ENCODE assay signal across 17 cellular contexts in genomic region chr5:119177226-119177625, GRCh38.
DNase-seq lines count a peak whose midpoint lies in the region; ATAC-seq, FAIRE-seq and TF ChIP-seq lines count a peak whose summit lies in the region.
"Had no signal": no experiment of that assay in that cellular context is flagged by ENCODE, and none has a peak within 500 bp of the region (broad histone marks: within the 10 kb centered on the region; RNA-seq: fewer than 3 reads in every experiment).

No MANE protein-coding gene starts in this region.

- peak in 2 of 3 donors; percentile 5 to 13 for DNase-seq in CD4-positive, CD25-positive, alpha-beta regulatory T cell
- DNase-seq in frontal cortex (ENCODE audit: low spot score in 2 of 2) (no peak), pancreas (no peak), transverse colon (no peak), NCI-H69 (lab: John Stamatoyannopoulos, UW) (no peak)
- no peak for DNase-seq in effector memory CD4-positive, alpha-beta T cell
- DNase-seq: ACHN; CD4-positive, alpha-beta memory T cell; DMS153; DMS79; GF-D8; HCEC 1CT had no signal

- no peak for TF ChIP-seq EP300 in transverse colon (IDR thresholded peaks at IDR 0.05; ENCODE audit: low read depth)

- in situ Hi-C loops in transverse colon (cut with MboI; ENCODE audit: low pct_ligation_motif_present in 1 of 4, low pct_unique_long_range_greater_than_20kb in 1 of 4, low sequenced_read_pairs in 3 of 4) = no loop called here

- peaks cover 5 to 13% (median 7%) of the 10 kb centered on the region in 4 donors for H3K4me1 Mint-ChIP-seq in CD4-positive, CD25-positive, alpha-beta regulatory T cell

- H3K9me3 ChIP-seq in CD4-positive, CD25-positive, alpha-beta regulatory T cell (ENCODE audit: control insufficient read depth in 2 of 2, low read length in 2 of 2) = no peaks in the 10 kb centered on the region
- H3K9me3 ChIP-seq in pancreas = no peaks in the 10 kb centered on the region
- H3K9me3 ChIP-seq in transverse colon = no peaks in the 10 kb centered on the region
- H3K9me3 ChIP-seq in effector memory CD4-positive, alpha-beta T cell (ENCODE audit: control insufficient read depth, low read length) = no peaks in the 10 kb centered on the region

- peaks cover 7% of the 10 kb centered on the region for H3K36me3 ChIP-seq in CD4-positive, CD25-positive, alpha-beta regulatory T cell (ENCODE audit: control insufficient read depth, insufficient read depth, low read length)
- H3K36me3 ChIP-seq in pancreas (peaks cover 0 to 3% (median 3%) of the 10 kb centered on the region in 3 donors), transverse colon (peaks cover 0 to 17% (median 0%) of the 10 kb centered on the region in 4 donors)
- no peaks in the 10 kb centered on the region for H3K36me3 ChIP-seq in effector memory CD4-positive, alpha-beta T cell (ENCODE audit: control insufficient read depth, insufficient read depth, low read length)

- intact Hi-C loops in pancreas (cut with DNase I) (no loop called here), transverse colon (cut with DNase I; ENCODE audit: low total_unique reads) (no loop called here)

- no peaks in the 10 kb centered on the region for H3K27me3 Mint-ChIP-seq in CD4-positive, CD25-positive, alpha-beta regulatory T cell
- H3K27me3 Mint-ChIP-seq: CD4-positive, alpha-beta memory T cell had no signal

- TF ChIP-seq CTCF in pancreas (IDR thresholded peaks at IDR 0.05) (no peak), transverse colon (IDR thresholded peaks at IDR 0.05) (no peak)

- no peak for ATAC-seq in CD4-positive, CD25-positive, alpha-beta regulatory T cell (ENCODE audit: low read depth in 2 of 2)
- ATAC-seq in pancreas = no peak
- ATAC-seq: GM23338 had no signal

- H3K27me3 ChIP-seq in CD4-positive, CD25-positive, alpha-beta regulatory T cell (ENCODE audit: control insufficient read depth, insufficient read depth, low read length) = no peaks in the 10 kb centered on the region
- H3K27me3 ChIP-seq in pancreas = no peaks in the 10 kb centered on the region
- no peaks in the 10 kb centered on the region for H3K27me3 ChIP-seq in transverse colon
- H3K27me3 ChIP-seq in effector memory CD4-positive, alpha-beta T cell (replicated peaks; ENCODE audit: control insufficient read depth, insufficient read depth, low read length, poor library complexity, severe bottlenecking) = no peaks in the 10 kb centered on the region

- no peak overlapping the region for H3K27ac ChIP-seq in CD4-positive, CD25-positive, alpha-beta regulatory T cell (ENCODE audit: insufficient read depth, low read length, poor library complexity, severe bottlenecking)
- H3K27ac ChIP-seq in pancreas (no peak overlapping the region), transverse colon (no peak overlapping the region)
- H3K27ac ChIP-seq in effector memory CD4-positive, alpha-beta T cell (ENCODE audit: insufficient read depth, low read length, poor library complexity, severe bottlenecking) = no peak overlapping the region
- H3K27ac ChIP-seq: C4-2B, HL-60 had no signal

- H3K4me3 ChIP-seq in CD4-positive, CD25-positive, alpha-beta regulatory T cell (ENCODE audit: low read depth, low read length) = no peak overlapping the region
- no peak overlapping the region for H3K4me3 ChIP-seq in pancreas
- H3K4me3 ChIP-seq in transverse colon = no peak overlapping the region
- H3K4me3 ChIP-seq in effector memory CD4-positive, alpha-beta T cell (ENCODE audit: insufficient read depth, low read depth, low read length, poor library complexity, severe bottlenecking) = no peak overlapping the region
- H3K4me3 ChIP-seq: GM23338 had no signal

- H3K9me3 Mint-ChIP-seq in CD4-positive, CD25-positive, alpha-beta regulatory T cell = no peaks in the 10 kb centered on the region
- H3K9me3 Mint-ChIP-seq: CD4-positive, alpha-beta memory T cell; GM23338 had no signal

- no peak overlapping the region for H3K27ac Mint-ChIP-seq in CD4-positive, CD25-positive, alpha-beta regulatory T cell
- H3K27ac Mint-ChIP-seq: CD4-positive, alpha-beta memory T cell had no signal

- H3K4me3 Mint-ChIP-seq in CD4-positive, CD25-positive, alpha-beta regulatory T cell = no peak overlapping the region
- H3K4me3 Mint-ChIP-seq: CD4-positive, alpha-beta memory T cell; GM23338 had no signal

- no peaks in the 10 kb centered on the region for H3K4me1 ChIP-seq in CD4-positive, CD25-positive, alpha-beta regulatory T cell (ENCODE audit: control insufficient read depth, insufficient read depth, low read length, poor library complexity, severe bottlenecking)
- H3K4me1 ChIP-seq in pancreas (no peaks in the 10 kb centered on the region), transverse colon (peaks cover 0 to 1% (median under 1%) of the 10 kb centered on the region in 4 donors)
- no peaks in the 10 kb centered on the region for H3K4me1 ChIP-seq in effector memory CD4-positive, alpha-beta T cell (ENCODE audit: control insufficient read depth, insufficient read depth, low read length, poor library complexity, severe bottlenecking)

- TF ChIP-seq POLR2A in transverse colon (IDR thresholded peaks at IDR 0.05) = no peak

- peaks cover 23% of the 10 kb centered on the region for H3K36me3 Mint-ChIP-seq in CD4-positive, CD25-positive, alpha-beta regulatory T cell

- FAIRE-seq in A204.1 (lab: Jason Lieb, UNC) = peak; percentile 52
- peak; percentile 59 for FAIRE-seq in frontal cortex (lab: Jason Lieb, UNC)
- peak; percentile 17 for FAIRE-seq in pancreas (lab: Jason Lieb, UNC)
- FAIRE-seq: H54 had no signal

- WGBS in pancreas, 2 donors = 90 to 93% methylated on average over 3 of the region's 3 CpGs
- 88 to 98% methylated on average over 3 of the region's 3 CpGs for WGBS in transverse colon (ENCODE audit: low coverage in 1 of 2), 2 donors

Comparison
In these comparisons a context has a peak if more than half of its experiments do, and no peak if none do; other contexts are left out.
1. DNase-seq: peak in CD4-positive, CD25-positive, alpha-beta regulatory T cell (2 of 3); none in frontal cortex (0 of 2), pancreas (0 of 6), transverse colon (single experiment), effector memory CD4-positive, alpha-beta T cell (0 of 3) and NCI-H69 (single experiment).